Comparison of ENCODE assay signal across 24 cellular contexts in genomic region chr2:2805263-2805662, GRCh38.
"Had no signal": no experiment of that assay in that cellular context is flagged by ENCODE, and none has a peak within 500 bp of the region (broad histone marks: within the 10 kb centered on the region; RNA-seq: fewer than 3 reads in every experiment).

No MANE protein-coding gene starts in this region.

- FAIRE-seq: small intestine, urothelium cell line had no signal

- H3K36me3 ChIP-seq: neural progenitor cell, ovary, right lobe of liver, sigmoid colon, stomach, thoracic aorta, thyroid gland, tibial nerve, upper lobe of left lung, vagina had no signal

- H3K4me3 ChIP-seq: neural progenitor cell, ovary, psoas muscle, right lobe of liver, sigmoid colon, stomach, thoracic aorta, thyroid gland, tibial nerve, upper lobe of left lung, vagina had no signal

- H3K4me1 ChIP-seq: neural progenitor cell, parathyroid adenoma, psoas muscle, right lobe of liver, sigmoid colon, stomach, thyroid gland, tibial nerve, upper lobe of left lung, vagina had no signal

- H3K27ac ChIP-seq: neural progenitor cell, ovary, parathyroid adenoma, psoas muscle, right lobe of liver, sigmoid colon, stomach, thoracic aorta, thyroid gland, tibial nerve, upper lobe of left lung, vagina had no signal

- H3K9ac ChIP-seq: neural progenitor cell, parathyroid adenoma had no signal

- H3K9me3 ChIP-seq: ovary, right lobe of liver, thoracic aorta, thyroid gland, vagina had no signal

- H3K27me3 ChIP-seq: neural progenitor cell, ovary, right lobe of liver, sigmoid colon, stomach, thyroid gland, tibial nerve, upper lobe of left lung, vagina had no signal

- DNase-seq: occipital lobe; ovary; posterior cingulate gyrus; psoas muscle; right cardiac atrium; right lobe of liver; sigmoid colon; small intestine; stimulated activated CD4-positive, alpha-beta T cell treated with anti-CD3 and anti-CD28 coated beads, Interleukin-15, amount 100 ng/mL, for 24 hours; stimulated activated CD4-positive, alpha-beta T cell treated with anti-CD3 and anti-CD28 coated beads, Interleukin-2, amount 100 ng/mL, for 24 hours; stimulated activated CD4-positive, alpha-beta T cell treated with anti-CD3 and anti-CD28 coated beads, Interleukin-2, amount 100 ng/mL, for 48 hours; stimulated activated CD4-positive, alpha-beta T cell treated with anti-CD3 and anti-CD28 coated beads, Interleukin-4, amount 100 ng/mL, for 24 hours; stimulated activated naive B cell treated with anti-CD40 and anti-IgM and Interleukin-4, amounts not matched to agents 10 μg/mL and 1 μg/mL and 100 μg/mL, for 72 hours; stimulated activated naive CD4-positive, alpha-beta T cell treated with Interleukin-2 at 50 U/mL for 16 hours; stomach; thyroid gland; trophoblast cell; upper lobe of left lung had no signal
